10 cellular contexts compared by ENCODE assay signal in the genomic region with DNA sequence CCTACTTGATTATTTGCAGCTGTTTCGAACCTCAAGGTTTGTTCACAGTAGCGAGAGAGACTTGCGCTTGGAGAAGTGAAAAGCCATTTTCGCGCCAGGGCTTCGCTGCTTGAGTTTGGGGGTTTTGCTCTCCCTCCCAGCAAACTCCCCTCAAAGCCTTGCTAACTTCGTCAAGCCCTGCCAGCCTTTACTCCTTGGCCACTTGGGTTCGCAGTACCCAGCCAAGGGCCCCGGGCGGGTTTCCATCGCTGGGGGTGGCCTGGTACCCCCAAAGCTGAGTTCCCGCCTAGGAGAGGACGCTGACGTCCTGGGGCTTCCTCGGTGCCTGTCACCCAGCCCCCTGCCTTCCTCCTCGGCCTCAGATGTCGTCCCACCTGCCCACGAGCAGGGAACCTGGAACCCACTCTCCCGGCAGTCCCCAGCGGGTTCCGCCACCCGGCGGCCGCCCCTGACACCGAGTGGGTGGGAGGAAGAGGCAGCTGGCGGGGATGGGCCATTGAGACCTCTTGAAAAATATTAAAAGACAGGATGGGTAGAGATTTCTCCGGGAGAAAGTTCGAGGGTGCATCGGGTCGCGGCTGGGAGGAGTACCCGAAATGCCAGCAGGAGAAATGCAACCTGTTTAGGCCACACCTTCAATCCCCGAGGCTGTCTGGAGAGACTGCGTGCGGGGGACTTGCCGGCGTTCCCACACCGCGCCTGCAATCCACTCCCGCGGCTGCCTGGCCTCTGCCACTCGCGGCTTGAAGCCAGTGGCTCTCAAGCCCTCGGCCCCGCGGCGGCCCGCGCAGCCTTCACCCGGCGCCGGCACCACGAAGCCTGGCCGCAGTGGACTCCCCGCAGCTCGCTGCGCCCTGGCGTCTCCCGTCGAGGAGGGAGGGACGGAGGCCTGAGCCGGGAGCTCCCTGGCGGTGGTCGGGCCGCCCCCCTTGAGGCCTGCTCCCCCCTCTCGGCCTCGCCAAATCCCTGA. TPM values are rescaled to one million over a fixed set of nuclear protein-coding genes. Genes with fewer than 3 reads are reported as not detected.
DNase-seq lines count a peak whose midpoint lies in the region; ATAC-seq and TF ChIP-seq lines count a peak whose summit lies in the region.
"Had no signal": no experiment of that assay in that cellular context is flagged by ENCODE, and none has a peak within 500 bp of the region (broad histone marks: within the 10 kb centered on the region; RNA-seq: fewer than 3 reads in every experiment).

No MANE protein-coding gene starts in this region.

- ATAC-seq in HG02763 (IDR thresholded peaks at IDR 0.05; ENCODE audit: unreplicated experiment) = no peak
- ATAC-seq in HG02938 (IDR thresholded peaks at IDR 0.05; ENCODE audit: unreplicated experiment) = no peak
- ATAC-seq in HG02798 (IDR thresholded peaks at IDR 0.05; ENCODE audit: poor library complexity, unreplicated experiment) = no peak
- ATAC-seq: stimulated activated memory B cell treated with anti-CD40 and anti-IgM and Interleukin-4, amounts not matched to agents 10 μg/mL and 1 μg/mL and 100 μg/mL, for 72 hours had no signal

- no peak overlapping the region for H3K27ac ChIP-seq in iPS-18a (ENCODE audit: low read length)

- no peak overlapping the region for H3K9ac ChIP-seq in iPS-18a (ENCODE audit: low read length)

- H3K27me3 Mint-ChIP-seq in brain = peaks cover 99% of the 10 kb centered on the region

- no peaks in the 10 kb centered on the region for H3K9me3 Mint-ChIP-seq in brain
- H3K9me3 Mint-ChIP-seq: memory B cell; stimulated activated memory B cell treated with anti-CD40 and anti-IgM and Interleukin-4, amounts not matched to agents 10 μg/mL and 1 μg/mL and 100 μg/mL, for 72 hours had no signal

- peaks cover 99% of the 10 kb centered on the region for H3K27me3 ChIP-seq in iPS-18a (ENCODE audit: control insufficient read depth, insufficient read depth, low read length)

- H3K4me1 Mint-ChIP-seq in brain = peaks cover 68% of the 10 kb centered on the region

- DNase-seq in GM10266 (ENCODE audit: extremely low spot score) (peak; percentile 21), skeletal muscle cell (ENCODE audit: low read depth) (no peak), HUDEP-2 (lab: John Stamatoyannopoulos, UW; ENCODE audit: unreplicated experiment in 76 of 76) (no peak)

- no peaks in the 10 kb centered on the region for H3K36me3 ChIP-seq in iPS-18a (ENCODE audit: control insufficient read depth, low read depth, low read length)

- H3K4me3 ChIP-seq in iPS-18a (ENCODE audit: low read length) (peak overlapping the region; percentile 54), skeletal muscle cell (ENCODE audit: low read depth, low read length) (peak overlapping the region; percentile 35)

- H3K27ac Mint-ChIP-seq in brain = peak overlapping the region in 3 of 5 experiments; percentile 95 to 98 (median 97)
- H3K27ac Mint-ChIP-seq: memory B cell; stimulated activated memory B cell treated with anti-CD40 and anti-IgM and Interleukin-4, amounts not matched to agents 10 μg/mL and 1 μg/mL and 100 μg/mL, for 72 hours had no signal

- TF ChIP-seq CTCF in GM10266 (IDR thresholded peaks at IDR 0.05; ENCODE audit: control insufficient read depth, insufficient read depth, low read depth, missing control alignments) (no peak), brain (conservative IDR thresholded peaks at IDR 0.05) (no peak)

- H3K4me3 Mint-ChIP-seq in brain = peak overlapping the region; percentile 69 to 94 (median 88)
- H3K4me3 Mint-ChIP-seq: memory B cell; stimulated activated memory B cell treated with anti-CD40 and anti-IgM and Interleukin-4, amounts not matched to agents 10 μg/mL and 1 μg/mL and 100 μg/mL, for 72 hours had no signal

- no peaks in the 10 kb centered on the region for H3K9me3 ChIP-seq in iPS-18a (ENCODE audit: control insufficient read depth, low read depth, low read length)

- H3K4me1 ChIP-seq in iPS-18a (ENCODE audit: control insufficient read depth, low read depth, low read length) = peaks cover 26% of the 10 kb centered on the region

- H3K36me3 Mint-ChIP-seq in brain = no peaks in the 10 kb centered on the region
- H3K36me3 Mint-ChIP-seq: memory B cell; stimulated activated memory B cell treated with anti-CD40 and anti-IgM and Interleukin-4, amounts not matched to agents 10 μg/mL and 1 μg/mL and 100 μg/mL, for 72 hours had no signal

RNA-seq across cellular contexts. Expression of gene NR2F2, which starts 8.8 kb away (rescaled TPM):
- 60.4 TPM for polyA plus RNA-seq in brain (ENCODE audit: insufficient read depth, low read depth, low replicate concordance)
